In genomic region chr16:47323241-47323640, GRCh38 we compare ENCODE assay signal across 20 cellular contexts.
DNase-seq lines count a peak whose midpoint lies in the region; ATAC-seq, FAIRE-seq and TF ChIP-seq lines count a peak whose summit lies in the region.
"Had no signal": no experiment of that assay in that cellular context is flagged by ENCODE, and none has a peak within 500 bp of the region (broad histone marks: within the 10 kb centered on the region; RNA-seq: fewer than 3 reads in every experiment).

No MANE protein-coding gene starts in this region.

- RAD21 ChIA-PET in HCT116 (lab: Charles Lee; ENCODE audit: low non-redundant PET in 1 of 2, low total read pairs in 2 of 2, uncharacterized antibody in 2 of 2, unreplicated experiment in 2 of 2), result no interaction called here

- BruUV-seq in A673 (replicated peaks; lab: Mats Ljungman, UMichigan), result no TSS peak
- no TSS peak for BruUV-seq in HCT116 (replicated peaks; lab: Mats Ljungman, UMichigan)

- H3K36me3 ChIP-seq in A673 (ENCODE audit: insufficient read depth, low read length, poor library complexity, severe bottlenecking), result no peaks in the 10 kb centered on the region
- no peaks in the 10 kb centered on the region for H3K36me3 ChIP-seq in HCT116 (ENCODE audit: control insufficient read depth in 1 of 2, insufficient read depth in 2 of 2, low read length in 2 of 2)
- H3K36me3 ChIP-seq: SJSA1 had no signal

- no peak overlapping the region for H3K9ac ChIP-seq in HCT116 (ENCODE audit: low read length)

- no peak overlapping the region for H3K27ac Mint-ChIP-seq in WTC11
- H3K27ac Mint-ChIP-seq in activated CD4-positive, alpha-beta T cell treated with anti-CD3 and anti-CD28 coated beads for 36 hours, result no peak overlapping the region

- H3K4me1 Mint-ChIP-seq in WTC11, result peaks cover 4% of the 10 kb centered on the region
- H3K4me1 Mint-ChIP-seq in activated CD4-positive, alpha-beta T cell treated with anti-CD3 and anti-CD28 coated beads for 36 hours, result no peaks in the 10 kb centered on the region

- no peak overlapping the region for H3K4me2 ChIP-seq in HCT116 (ENCODE audit: low read length)
- H3K4me2 ChIP-seq: PC-9 had no signal

- POLR2A ChIA-PET in A673 (lab: Charles Lee; ENCODE audit: low non-redundant PET), result no interaction called here
- POLR2A ChIA-PET in HCT116 (lab: Charles Lee), result no interaction called here
- POLR2A ChIA-PET in WTC11 (lab: Charles Lee), result interaction anchor here (1.0 kb wide), 1 partner anchor 179 kb away, joined by 3 read pairs; no protein-coding TSS in a partner anchor
- POLR2A ChIA-PET in activated CD4-positive, alpha-beta T cell treated with anti-CD3 and anti-CD28 coated beads for 36 hours (lab: Charles Lee), result no interaction called here

- H3K27ac ChIP-seq in A673 (ENCODE audit: low read depth, low read length, poor library complexity, severe bottlenecking), result no peak overlapping the region
- H3K27ac ChIP-seq in HCT116 (ENCODE audit: low read depth, low read length), result no peak overlapping the region
- H3K27ac ChIP-seq in foreskin keratinocyte, result no peak overlapping the region
- H3K27ac ChIP-seq: C4-2B, PC-9, SJSA1 had no signal

- CTCF ChIA-PET in A673 (lab: Charles Lee), result no interaction called here
- CTCF ChIA-PET in HCT116 (lab: Charles Lee), result no interaction called here
- CTCF ChIA-PET in WTC11 (lab: Charles Lee), result interaction anchor here (0.7 to 1.3 kb wide), 3 partner anchors 64 to 525 kb away, joined by 3 to 4 read pairs (median 3); partner anchors contain the start of genes ITFG1 and PHKB
- CTCF ChIA-PET in activated CD4-positive, alpha-beta T cell treated with anti-CD3 and anti-CD28 coated beads for 36 hours (lab: Charles Lee), result no interaction called here

- peak; percentile 25; the same call in 1 of the 2 replicates for TF ChIP-seq CTCF in A673 (conservative IDR thresholded peaks at IDR 0.05; ENCODE audit: low read depth, low read length)
- no peak for TF ChIP-seq CTCF in HCT116 (IDR thresholded peaks at IDR 0.05 in 2 of 3, conservative IDR thresholded peaks at IDR 0.05 in 1 of 3; ENCODE audit: borderline replicate concordance in 1 of 3, insufficient read depth in 1 of 3, low read depth in 2 of 3, low read length in 2 of 3)
- TF ChIP-seq CTCF in WTC11 (IDR thresholded peaks at IDR 0.05), result no peak
- TF ChIP-seq CTCF in foreskin keratinocyte (conservative IDR thresholded peaks at IDR 0.05), result peak; percentile 9

- no peak overlapping the region for H3K4me3 Mint-ChIP-seq in WTC11
- no peak overlapping the region for H3K4me3 Mint-ChIP-seq in activated CD4-positive, alpha-beta T cell treated with anti-CD3 and anti-CD28 coated beads for 36 hours

- intact Hi-C loops in A673 (cut with micrococcal nuclease; ENCODE audit: unreplicated experiment) (no loop called here), HCT116 (cut with micrococcal nuclease) (no loop called here)
- intact Hi-C loops in activated CD4-positive, alpha-beta T cell treated with anti-CD3 and anti-CD28 coated beads for 36 hours (cut with DNase I, micrococcal nuclease), result no loop called here

- H3K36me3 Mint-ChIP-seq in WTC11, result peaks cover 6% of the 10 kb centered on the region; the same call in 1 of the 2 replicates
- H3K36me3 Mint-ChIP-seq in activated CD4-positive, alpha-beta T cell treated with anti-CD3 and anti-CD28 coated beads for 36 hours (ENCODE audit: low read depth), result peaks cover 20% of the 10 kb centered on the region

- no peak overlapping the region for H2AFZ ChIP-seq in HCT116 (ENCODE audit: low read depth, low read length, poor library complexity, severe bottlenecking)
- H2AFZ ChIP-seq: PC-9 had no signal

- H3K27me3 ChIP-seq in A673 (replicated peaks; ENCODE audit: insufficient read depth, low read depth, low read length, poor library complexity) (no peaks in the 10 kb centered on the region), HCT116 (ENCODE audit: insufficient read depth, low read length) (no peaks in the 10 kb centered on the region), foreskin keratinocyte (no peaks in the 10 kb centered on the region)
- H3K27me3 ChIP-seq: SJSA1 had no signal

- H3K9me3 ChIP-seq in A673 (ENCODE audit: low read depth, low read length, poor library complexity, severe bottlenecking) (no peaks in the 10 kb centered on the region), HCT116 (ENCODE audit: control insufficient read depth in 1 of 2, insufficient read depth in 1 of 2, low read depth in 1 of 2, low read length in 2 of 2) (no peaks in the 10 kb centered on the region)
- H3K9me3 ChIP-seq: SJSA1 had no signal

- no peak for TF ChIP-seq RAD21 in HCT116 (IDR thresholded peaks at IDR 0.05; ENCODE audit: low read depth)

- TF ChIP-seq POLR2A in HCT116 (IDR thresholded peaks at IDR 0.05; ENCODE audit: borderline replicate concordance, extremely low read depth, insufficient read depth, insufficient read length), result no peak

- H3K4me1 ChIP-seq in A673 (ENCODE audit: insufficient read depth, low read length, poor library complexity, severe bottlenecking) (no peaks in the 10 kb centered on the region), HCT116 (ENCODE audit: control insufficient read depth in 1 of 2, insufficient read depth in 2 of 2, low read length in 2 of 2) (no peaks in the 10 kb centered on the region), foreskin keratinocyte (no peaks in the 10 kb centered on the region)
- H3K4me1 ChIP-seq: SJSA1 had no signal

- H3K79me2 ChIP-seq in HCT116 (ENCODE audit: insufficient read depth, low read length), result no peaks in the 10 kb centered on the region

- DNase-seq in A673 (ENCODE audit: low spot score), result peak; percentile 19
- DNase-seq in HCT116 (ENCODE audit: low read depth, low spot score), result no peak
- no peak for DNase-seq in WTC11 (ENCODE audit: low spot score)
- no peak for DNase-seq in foreskin keratinocyte
- DNase-seq in activated CD4-positive, alpha-beta T cell treated with anti-CD3 and anti-CD28 coated beads for 36 hours, result no peak
- DNase-seq in NCI-H1048 (lab: John Stamatoyannopoulos, UW), result no peak
- no peak for DNase-seq in HTR-8/SVneo (ENCODE audit: insufficient read length, low spot score)
- DNase-seq: GF-D8, NCI-H1436, NCI-H2029, NCI-H510A treated with DMSO at 0.1 percent for 48 hours, NCI-H82, PC-9, SW 1271 had no signal

- ATAC-seq in HCT116 (peak; percentile 49; the same call in 1 of the 2 replicates), WTC11 (peak; percentile 73), foreskin keratinocyte (no peak), HG03095 (IDR thresholded peaks at IDR 0.05; ENCODE audit: unreplicated experiment) (no peak)
- ATAC-seq in activated CD4-positive, alpha-beta T cell treated with anti-CD3 and anti-CD28 coated beads for 36 hours, result no peak

- no peaks in the 10 kb centered on the region for H4K20me1 ChIP-seq in HCT116 (ENCODE audit: insufficient read depth)

- no peaks in the 10 kb centered on the region for H3K27me3 Mint-ChIP-seq in WTC11 (ENCODE audit: low read depth)
- H3K27me3 Mint-ChIP-seq in activated CD4-positive, alpha-beta T cell treated with anti-CD3 and anti-CD28 coated beads for 36 hours, result no peaks in the 10 kb centered on the region

- H3K9me3 Mint-ChIP-seq in WTC11, result peaks cover 8% of the 10 kb centered on the region; the same call in 1 of the 2 replicates
- peaks cover 3% of the 10 kb centered on the region for H3K9me3 Mint-ChIP-seq in activated CD4-positive, alpha-beta T cell treated with anti-CD3 and anti-CD28 coated beads for 36 hours (ENCODE audit: low read depth)

- no peak overlapping the region for H3K4me3 ChIP-seq in A673 (ENCODE audit: low read depth, low read length, poor library complexity, severe bottlenecking)
- no peak overlapping the region for H3K4me3 ChIP-seq in HCT116 (replicated peaks in 1 of 2; ENCODE audit: low read depth in 1 of 2, low read length in 2 of 2)
- H3K4me3 ChIP-seq: PC-9, SJSA1 had no signal

- H3K9me2 ChIP-seq in HCT116 (ENCODE audit: insufficient read depth), result no peaks in the 10 kb centered on the region

- FAIRE-seq in HTR-8/SVneo (lab: Jason Lieb, UNC), result no peak
- FAIRE-seq: A204.1, GM12892, GM19239 had no signal

TF ChIP-seq in HCT116, 20 proteins besides CTCF, POLR2A, EP300 and RAD21 (continues in another document):
- TF ChIP-seq CBX3 (IDR thresholded peaks at IDR 0.05; ENCODE audit: low read depth) (no peak), ZFX (IDR thresholded peaks at IDR 0.05) (no peak), MAX (IDR thresholded peaks at IDR 0.05) (no peak), CEBPB (IDR thresholded peaks at IDR 0.05; ENCODE audit: low read depth) (no peak), SP1 (IDR thresholded peaks at IDR 0.05; ENCODE audit: low read depth) (no peak), SIN3A (IDR thresholded peaks at IDR 0.05; ENCODE audit: low read depth) (no peak)

TF ChIP-seq in WTC11, 78 proteins besides CTCF, POLR2A, EP300 and RAD21:
- no peak for TF ChIP-seq JAZF1 (CRISPR knock-in tag; IDR thresholded peaks at IDR 0.05)
- TF ChIP-seq ZNF671 (CRISPR knock-in tag; IDR thresholded peaks at IDR 0.05), result no peak

Comparison
In these comparisons a context has a peak if more than half of its experiments do, and no peak if none do; other contexts are left out.
1. CTCF ChIP-seq: peak in A673 (single experiment) and foreskin keratinocyte (single experiment); none in HCT116 (0 of 3) and WTC11 (single experiment).
2. ATAC-seq: peak in HCT116 (single experiment) and WTC11 (single experiment); none in foreskin keratinocyte (single experiment), activated CD4-positive, alpha-beta T cell treated with anti-CD3 and anti-CD28 coated beads for 36 hours (single experiment) and HG03095 (single experiment).